1 cellular context compared by ENCODE assay signal in the genomic region with DNA sequence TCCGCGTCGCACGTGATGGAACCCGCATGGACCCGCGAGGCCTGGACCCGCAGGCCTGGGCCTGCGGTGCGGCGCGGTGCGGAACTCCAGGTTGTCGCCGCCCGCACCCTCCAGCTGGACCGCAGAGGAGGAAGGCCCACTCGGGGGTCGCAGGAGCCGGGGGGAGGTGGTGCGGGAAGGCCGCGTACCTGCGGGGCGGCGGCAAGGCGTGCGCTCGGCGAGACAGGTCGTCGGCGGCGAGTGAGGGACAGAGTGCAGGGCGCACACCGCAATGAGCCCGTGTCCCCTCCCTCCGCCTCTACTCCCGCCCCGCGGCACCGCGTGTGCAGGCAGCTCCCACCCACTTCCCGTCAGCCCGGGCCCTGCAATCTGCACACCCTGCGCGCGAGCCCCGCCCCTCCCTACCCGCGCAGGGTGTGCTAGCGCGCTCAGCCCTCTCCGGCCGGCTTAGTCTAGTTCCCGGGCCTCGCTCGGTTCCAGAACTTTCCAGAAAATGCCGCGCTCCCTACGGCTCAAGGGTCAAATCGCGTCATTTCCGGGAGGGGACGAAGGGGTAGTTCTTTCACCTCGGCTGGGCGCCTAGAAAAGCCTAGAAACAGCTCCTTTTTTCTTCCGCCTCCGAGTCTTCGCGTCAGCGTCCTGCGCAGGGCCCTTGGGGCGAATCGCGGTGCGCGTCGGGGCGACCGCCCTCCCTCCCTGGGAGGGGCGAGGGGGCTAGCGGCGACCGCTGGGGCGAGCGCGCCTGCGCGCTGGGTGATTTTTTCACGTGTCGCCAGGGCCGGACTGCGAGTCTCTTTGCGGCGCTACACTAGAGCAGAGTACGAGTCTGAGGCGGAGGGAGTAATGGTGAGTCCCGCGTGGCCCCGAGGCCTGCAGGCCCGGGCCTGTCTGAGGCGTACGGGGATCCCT.
TF ChIP-seq lines count a peak whose summit lies in the region.

A gene (minus strand): TSS at position 247 of the 909 bp plus-strand sequence. CDS start 992 bp downstream, outside the sequence.
A gene (plus strand): TSS at position 786 of the 909 bp plus-strand sequence. CDS start 58 bp downstream, at position 844.

TF ChIP-seq in HepG2, 621 proteins besides CTCF, POLR2A, EP300 and RAD21 (continued from another document and continues in another):
- TF ChIP-seq, protein P1, sequence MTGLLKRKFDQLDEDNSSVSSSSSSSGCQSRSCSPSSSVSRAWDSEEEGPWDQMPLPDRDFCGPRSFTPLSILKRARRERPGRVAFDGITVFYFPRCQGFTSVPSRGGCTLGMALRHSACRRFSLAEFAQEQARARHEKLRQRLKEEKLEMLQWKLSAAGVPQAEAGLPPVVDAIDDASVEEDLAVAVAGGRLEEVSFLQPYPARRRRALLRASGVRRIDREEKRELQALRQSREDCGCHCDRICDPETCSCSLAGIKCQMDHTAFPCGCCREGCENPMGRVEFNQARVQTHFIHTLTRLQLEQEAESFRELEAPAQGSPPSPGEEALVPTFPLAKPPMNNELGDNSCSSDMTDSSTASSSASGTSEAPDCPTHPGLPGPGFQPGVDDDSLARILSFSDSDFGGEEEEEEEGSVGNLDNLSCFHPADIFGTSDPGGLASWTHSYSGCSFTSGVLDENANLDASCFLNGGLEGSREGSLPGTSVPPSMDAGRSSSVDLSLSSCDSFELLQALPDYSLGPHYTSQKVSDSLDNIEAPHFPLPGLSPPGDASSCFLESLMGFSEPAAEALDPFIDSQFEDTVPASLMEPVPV (CRISPR knock-in tag; IDR thresholded peaks at IDR 0.05) = 0 out of 2 replicates have a peak, but pooled peaks have one; percentile 53
- TF ChIP-seq AKAP8 (CRISPR knock-in tag; IDR thresholded peaks at IDR 0.05) = peak; percentile 93
- 0 out of 2 replicates have a peak, but pooled peaks have one; percentile 55 for TF ChIP-seq PAX8 (CRISPR knock-in tag; IDR thresholded peaks at IDR 0.05; ENCODE audit: borderline replicate concordance)
- 0 out of 2 replicates have a peak, but pooled peaks have one; percentile 12 for TF ChIP-seq ZNF644 (CRISPR knock-in tag; IDR thresholded peaks at IDR 0.05; ENCODE audit: low read depth)
- TF ChIP-seq ZNF776 (CRISPR knock-in tag; IDR thresholded peaks at IDR 0.05) = peak; percentile 96
- TF ChIP-seq SMC3 (IDR thresholded peaks at IDR 0.05; ENCODE audit: low read length) = no peak
- TF ChIP-seq, protein P2, sequence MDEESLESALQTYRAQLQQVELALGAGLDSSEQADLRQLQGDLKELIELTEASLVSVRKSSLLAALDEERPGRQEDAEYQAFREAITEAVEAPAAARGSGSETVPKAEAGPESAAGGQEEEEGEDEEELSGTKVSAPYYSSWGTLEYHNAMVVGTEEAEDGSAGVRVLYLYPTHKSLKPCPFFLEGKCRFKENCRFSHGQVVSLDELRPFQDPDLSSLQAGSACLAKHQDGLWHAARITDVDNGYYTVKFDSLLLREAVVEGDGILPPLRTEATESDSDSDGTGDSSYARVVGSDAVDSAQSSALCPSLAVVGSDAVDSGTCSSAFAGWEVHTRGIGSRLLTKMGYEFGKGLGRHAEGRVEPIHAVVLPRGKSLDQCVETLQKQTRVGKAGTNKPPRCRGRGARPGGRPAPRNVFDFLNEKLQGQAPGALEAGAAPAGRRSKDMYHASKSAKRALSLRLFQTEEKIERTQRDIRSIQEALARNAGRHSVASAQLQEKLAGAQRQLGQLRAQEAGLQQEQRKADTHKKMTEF (CRISPR knock-in tag; IDR thresholded peaks at IDR 0.05) = peak; percentile 99
- TF ChIP-seq, protein P3, sequence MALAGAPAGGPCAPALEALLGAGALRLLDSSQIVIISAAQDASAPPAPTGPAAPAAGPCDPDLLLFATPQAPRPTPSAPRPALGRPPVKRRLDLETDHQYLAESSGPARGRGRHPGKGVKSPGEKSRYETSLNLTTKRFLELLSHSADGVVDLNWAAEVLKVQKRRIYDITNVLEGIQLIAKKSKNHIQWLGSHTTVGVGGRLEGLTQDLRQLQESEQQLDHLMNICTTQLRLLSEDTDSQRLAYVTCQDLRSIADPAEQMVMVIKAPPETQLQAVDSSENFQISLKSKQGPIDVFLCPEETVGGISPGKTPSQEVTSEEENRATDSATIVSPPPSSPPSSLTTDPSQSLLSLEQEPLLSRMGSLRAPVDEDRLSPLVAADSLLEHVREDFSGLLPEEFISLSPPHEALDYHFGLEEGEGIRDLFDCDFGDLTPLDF (CRISPR knock-in tag; IDR thresholded peaks at IDR 0.05) = peak; percentile 98
- peak; percentile 99 for TF ChIP-seq ZNF749 (CRISPR knock-in tag; IDR thresholded peaks at IDR 0.05; ENCODE audit: borderline replicate concordance)
- peak; percentile 97 for TF ChIP-seq TOPORS (CRISPR knock-in tag; IDR thresholded peaks at IDR 0.05)
- TF ChIP-seq MTA1 (CRISPR knock-in tag; IDR thresholded peaks at IDR 0.05; ENCODE audit: borderline replicate concordance) = peak; percentile 88
- TF ChIP-seq, protein P4, sequence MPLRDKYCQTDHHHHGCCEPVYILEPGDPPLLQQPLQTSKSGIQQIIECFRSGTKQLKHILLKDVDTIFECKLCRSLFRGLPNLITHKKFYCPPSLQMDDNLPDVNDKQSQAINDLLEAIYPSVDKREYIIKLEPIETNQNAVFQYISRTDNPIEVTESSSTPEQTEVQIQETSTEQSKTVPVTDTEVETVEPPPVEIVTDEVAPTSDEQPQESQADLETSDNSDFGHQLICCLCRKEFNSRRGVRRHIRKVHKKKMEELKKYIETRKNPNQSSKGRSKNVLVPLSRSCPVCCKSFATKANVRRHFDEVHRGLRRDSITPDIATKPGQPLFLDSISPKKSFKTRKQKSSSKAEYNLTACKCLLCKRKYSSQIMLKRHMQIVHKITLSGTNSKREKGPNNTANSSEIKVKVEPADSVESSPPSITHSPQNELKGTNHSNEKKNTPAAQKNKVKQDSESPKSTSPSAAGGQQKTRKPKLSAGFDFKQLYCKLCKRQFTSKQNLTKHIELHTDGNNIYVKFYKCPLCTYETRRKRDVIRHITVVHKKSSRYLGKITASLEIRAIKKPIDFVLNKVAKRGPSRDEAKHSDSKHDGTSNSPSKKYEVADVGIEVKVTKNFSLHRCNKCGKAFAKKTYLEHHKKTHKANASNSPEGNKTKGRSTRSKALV (CRISPR knock-in tag; IDR thresholded peaks at IDR 0.05) = no peak; the same call in 1 of the 2 replicates
- TF ChIP-seq ZFP82 (CRISPR knock-in tag; IDR thresholded peaks at IDR 0.05; ENCODE audit: borderline replicate concordance) = peak; percentile 78
- TF ChIP-seq KAT8 (CRISPR knock-in tag; IDR thresholded peaks at IDR 0.05) = peak; percentile 95
- TF ChIP-seq ZNF101 (CRISPR knock-in tag; IDR thresholded peaks at IDR 0.05; ENCODE audit: borderline replicate concordance, low read depth) = peak; percentile 92; the same call in 1 of the 2 replicates
- TF ChIP-seq, protein P5, sequence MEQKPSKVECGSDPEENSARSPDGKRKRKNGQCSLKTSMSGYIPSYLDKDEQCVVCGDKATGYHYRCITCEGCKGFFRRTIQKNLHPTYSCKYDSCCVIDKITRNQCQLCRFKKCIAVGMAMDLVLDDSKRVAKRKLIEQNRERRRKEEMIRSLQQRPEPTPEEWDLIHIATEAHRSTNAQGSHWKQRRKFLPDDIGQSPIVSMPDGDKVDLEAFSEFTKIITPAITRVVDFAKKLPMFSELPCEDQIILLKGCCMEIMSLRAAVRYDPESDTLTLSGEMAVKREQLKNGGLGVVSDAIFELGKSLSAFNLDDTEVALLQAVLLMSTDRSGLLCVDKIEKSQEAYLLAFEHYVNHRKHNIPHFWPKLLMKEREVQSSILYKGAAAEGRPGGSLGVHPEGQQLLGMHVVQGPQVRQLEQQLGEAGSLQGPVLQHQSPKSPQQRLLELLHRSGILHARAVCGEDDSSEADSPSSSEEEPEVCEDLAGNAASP (CRISPR knock-in tag; IDR thresholded peaks at IDR 0.05; ENCODE audit: borderline replicate concordance) = peak; percentile 89
- TF ChIP-seq, protein P6, sequence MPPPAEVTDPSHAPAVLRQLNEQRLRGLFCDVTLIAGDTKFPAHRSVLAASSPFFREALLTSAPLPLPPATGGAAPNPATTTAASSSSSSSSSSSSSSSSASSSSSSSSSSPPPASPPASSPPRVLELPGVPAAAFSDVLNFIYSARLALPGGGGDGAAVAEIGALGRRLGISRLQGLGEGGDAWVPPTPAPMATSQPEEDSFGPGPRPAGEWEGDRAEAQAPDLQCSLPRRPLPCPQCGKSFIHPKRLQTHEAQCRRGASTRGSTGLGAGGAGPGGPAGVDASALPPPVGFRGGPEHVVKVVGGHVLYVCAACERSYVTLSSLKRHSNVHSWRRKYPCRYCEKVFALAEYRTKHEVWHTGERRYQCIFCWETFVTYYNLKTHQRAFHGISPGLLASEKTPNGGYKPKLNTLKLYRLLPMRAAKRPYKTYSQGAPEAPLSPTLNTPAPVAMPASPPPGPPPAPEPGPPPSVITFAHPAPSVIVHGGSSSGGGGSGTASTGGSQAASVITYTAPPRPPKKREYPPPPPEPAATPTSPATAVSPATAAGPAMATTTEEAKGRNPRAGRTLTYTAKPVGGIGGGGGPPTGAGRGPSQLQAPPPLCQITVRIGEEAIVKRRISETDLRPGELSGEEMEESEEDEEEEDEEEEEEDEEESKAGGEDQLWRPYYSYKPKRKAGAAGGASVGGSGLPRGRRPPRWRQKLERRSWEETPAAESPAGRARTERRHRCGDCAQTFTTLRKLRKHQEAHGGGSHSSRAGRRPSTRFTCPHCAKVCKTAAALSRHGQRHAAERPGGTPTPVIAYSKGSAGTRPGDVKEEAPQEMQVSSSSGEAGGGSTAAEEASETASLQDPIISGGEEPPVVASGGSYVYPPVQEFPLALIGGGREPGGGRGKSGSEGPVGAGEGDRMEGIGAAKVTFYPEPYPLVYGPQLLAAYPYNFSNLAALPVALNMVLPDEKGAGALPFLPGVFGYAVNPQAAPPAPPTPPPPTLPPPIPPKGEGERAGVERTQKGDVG (CRISPR knock-in tag; IDR thresholded peaks at IDR 0.05; ENCODE audit: borderline replicate concordance) = peak; percentile 95
- TF ChIP-seq ARID2 (CRISPR knock-in tag; IDR thresholded peaks at IDR 0.05; ENCODE audit: borderline replicate concordance) = peak; percentile 94
- TF ChIP-seq GTF3A (CRISPR knock-in tag; conservative IDR thresholded peaks at IDR 0.05) = no peak; the same call in 1 of the 2 replicates
- peak; percentile 95 for TF ChIP-seq SIN3A (IDR thresholded peaks at IDR 0.05; ENCODE audit: borderline replicate concordance, low read depth, low read length)
- TF ChIP-seq TAF1 (CRISPR knock-in tag; IDR thresholded peaks at IDR 0.05) = peak; percentile 99
- TF ChIP-seq, protein P7, sequence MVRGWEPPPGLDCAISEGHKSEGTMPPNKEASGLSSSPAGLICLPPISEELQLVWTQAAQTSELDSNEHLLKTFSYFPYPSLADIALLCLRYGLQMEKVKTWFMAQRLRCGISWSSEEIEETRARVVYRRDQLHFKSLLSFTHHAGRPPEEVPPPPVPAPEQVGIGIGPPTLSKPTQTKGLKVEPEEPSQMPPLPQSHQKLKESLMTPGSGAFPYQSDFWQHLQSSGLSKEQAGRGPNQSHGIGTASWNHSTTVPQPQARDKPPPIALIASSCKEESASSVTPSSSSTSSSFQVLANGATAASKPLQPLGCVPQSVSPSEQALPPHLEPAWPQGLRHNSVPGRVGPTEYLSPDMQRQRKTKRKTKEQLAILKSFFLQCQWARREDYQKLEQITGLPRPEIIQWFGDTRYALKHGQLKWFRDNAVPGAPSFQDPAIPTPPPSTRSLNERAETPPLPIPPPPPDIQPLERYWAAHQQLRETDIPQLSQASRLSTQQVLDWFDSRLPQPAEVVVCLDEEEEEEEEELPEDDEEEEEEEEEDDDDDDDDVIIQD (CRISPR knock-in tag; IDR thresholded peaks at IDR 0.05; ENCODE audit: low read depth) = peak; percentile 69
- TF ChIP-seq SPEN (CRISPR knock-in tag; IDR thresholded peaks at IDR 0.05; ENCODE audit: low read depth) = peak; percentile 98
- peak; percentile 80 for TF ChIP-seq HCFC1 (IDR thresholded peaks at IDR 0.05; ENCODE audit: low read depth, low read length)
- TF ChIP-seq BCL6 (CRISPR knock-in tag; IDR thresholded peaks at IDR 0.05) = peak; percentile 75
- peak; percentile 94 for TF ChIP-seq ZNF317 (CRISPR knock-in tag; IDR thresholded peaks at IDR 0.05)
- TF ChIP-seq ZNF337 (CRISPR knock-in tag; IDR thresholded peaks at IDR 0.05; ENCODE audit: borderline replicate concordance, low read depth) = peak; percentile 62
- TF ChIP-seq ZFX (CRISPR knock-in tag; IDR thresholded peaks at IDR 0.05; ENCODE audit: low read depth) = peak; percentile 98
- TF ChIP-seq MIXL1 (CRISPR knock-in tag; IDR thresholded peaks at IDR 0.05) = peak; percentile 56; the same call in 1 of the 2 replicates
- peak; percentile 93; the same call in 1 of the 2 replicates for TF ChIP-seq ZNF670 (CRISPR knock-in tag; IDR thresholded peaks at IDR 0.05; ENCODE audit: borderline replicate concordance)
- TF ChIP-seq ZBTB1 (CRISPR knock-in tag; IDR thresholded peaks at IDR 0.05; ENCODE audit: borderline replicate concordance) = peak; percentile 60; the same call in 1 of the 2 replicates
- TF ChIP-seq KLF9 (CRISPR knock-in tag; IDR thresholded peaks at IDR 0.05; ENCODE audit: low read depth) = peak; percentile 98
- TF ChIP-seq, protein P8, sequence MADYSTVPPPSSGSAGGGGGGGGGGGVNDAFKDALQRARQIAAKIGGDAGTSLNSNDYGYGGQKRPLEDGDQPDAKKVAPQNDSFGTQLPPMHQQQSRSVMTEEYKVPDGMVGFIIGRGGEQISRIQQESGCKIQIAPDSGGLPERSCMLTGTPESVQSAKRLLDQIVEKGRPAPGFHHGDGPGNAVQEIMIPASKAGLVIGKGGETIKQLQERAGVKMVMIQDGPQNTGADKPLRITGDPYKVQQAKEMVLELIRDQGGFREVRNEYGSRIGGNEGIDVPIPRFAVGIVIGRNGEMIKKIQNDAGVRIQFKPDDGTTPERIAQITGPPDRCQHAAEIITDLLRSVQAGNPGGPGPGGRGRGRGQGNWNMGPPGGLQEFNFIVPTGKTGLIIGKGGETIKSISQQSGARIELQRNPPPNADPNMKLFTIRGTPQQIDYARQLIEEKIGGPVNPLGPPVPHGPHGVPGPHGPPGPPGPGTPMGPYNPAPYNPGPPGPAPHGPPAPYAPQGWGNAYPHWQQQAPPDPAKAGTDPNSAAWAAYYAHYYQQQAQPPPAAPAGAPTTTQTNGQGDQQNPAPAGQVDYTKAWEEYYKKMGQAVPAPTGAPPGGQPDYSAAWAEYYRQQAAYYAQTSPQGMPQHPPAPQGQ (CRISPR knock-in tag; IDR thresholded peaks at IDR 0.05; ENCODE audit: borderline replicate concordance) = no peak
- TF ChIP-seq ZSCAN12 (CRISPR knock-in tag; IDR thresholded peaks at IDR 0.05) = peak; percentile 44; the same call in 1 of the 2 replicates
- peak; percentile 93 for TF ChIP-seq HNRNPLL (IDR thresholded peaks at IDR 0.05; ENCODE audit: low read depth, low read length, poor library complexity, severe bottlenecking)
- TF ChIP-seq ZNF558 (CRISPR knock-in tag; IDR thresholded peaks at IDR 0.05; ENCODE audit: borderline replicate concordance) = peak; percentile 96; the same call in 1 of the 2 replicates
- peak; percentile 99 for TF ChIP-seq ZSCAN31 (CRISPR knock-in tag; IDR thresholded peaks at IDR 0.05; ENCODE audit: low read depth)
- TF ChIP-seq MBD4 (IDR thresholded peaks at IDR 0.05; ENCODE audit: borderline replicate concordance, low read length) = no peak
- peak; percentile 7; the same call in 1 of the 2 replicates for TF ChIP-seq NCOA1 (CRISPR knock-in tag; IDR thresholded peaks at IDR 0.05)
- 0 out of 2 replicates have a peak, but pooled peaks have one; percentile 82 for TF ChIP-seq MAFG (CRISPR knock-in tag; IDR thresholded peaks at IDR 0.05)
- TF ChIP-seq, protein P9, sequence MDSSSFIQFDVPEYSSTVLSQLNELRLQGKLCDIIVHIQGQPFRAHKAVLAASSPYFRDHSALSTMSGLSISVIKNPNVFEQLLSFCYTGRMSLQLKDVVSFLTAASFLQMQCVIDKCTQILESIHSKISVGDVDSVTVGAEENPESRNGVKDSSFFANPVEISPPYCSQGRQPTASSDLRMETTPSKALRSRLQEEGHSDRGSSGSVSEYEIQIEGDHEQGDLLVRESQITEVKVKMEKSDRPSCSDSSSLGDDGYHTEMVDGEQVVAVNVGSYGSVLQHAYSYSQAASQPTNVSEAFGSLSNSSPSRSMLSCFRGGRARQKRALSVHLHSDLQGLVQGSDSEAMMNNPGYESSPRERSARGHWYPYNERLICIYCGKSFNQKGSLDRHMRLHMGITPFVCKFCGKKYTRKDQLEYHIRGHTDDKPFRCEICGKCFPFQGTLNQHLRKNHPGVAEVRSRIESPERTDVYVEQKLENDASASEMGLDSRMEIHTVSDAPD (CRISPR knock-in tag; IDR thresholded peaks at IDR 0.05) = peak; percentile 84
